Comparison of ENCODE assay signal across 35 cellular contexts in the genomic region with DNA sequence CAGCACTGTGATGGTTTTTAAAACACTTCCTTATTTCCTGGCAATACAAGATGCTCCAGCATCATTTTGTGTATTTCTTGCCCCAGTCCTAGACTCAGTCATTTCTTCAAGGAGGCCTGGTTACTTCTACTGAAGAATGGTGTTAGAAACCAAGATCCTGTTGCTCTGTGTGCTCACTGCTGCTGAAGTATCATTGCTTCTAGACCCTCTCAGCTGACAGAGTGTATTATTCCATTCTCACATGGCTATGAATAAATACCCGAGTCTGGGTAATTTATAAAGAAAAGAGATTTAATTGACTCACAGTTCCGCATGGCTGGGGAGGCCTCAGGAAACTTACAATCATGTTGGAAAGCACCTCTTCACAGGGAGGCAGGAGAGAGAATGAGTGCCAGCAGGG. TPM values are rescaled to one million over a fixed set of nuclear protein-coding genes. Genes with fewer than 3 reads are reported as not detected.
"Had no signal": no experiment of that assay in that cellular context is flagged by ENCODE, and none has a peak within 500 bp of the region (broad histone marks: within the 10 kb centered on the region; RNA-seq: fewer than 3 reads in every experiment).

No MANE protein-coding gene starts in this region.

- H3K27ac Mint-ChIP-seq: natural killer cell; nephron; neural progenitor cell; progenitor cell of endocrine pancreas; stimulated activated memory B cell treated with anti-CD40 and anti-IgM and Interleukin-4, amounts not matched to agents 10 μg/mL and 1 μg/mL and 100 μg/mL, for 72 hours; stimulated activated naive CD8-positive, alpha-beta T cell treated with anti-CD3 and anti-CD28 coated beads, Interleukin-15, amount 100 ng/mL, for 72 hours; type B pancreatic cell had no signal

- ATAC-seq: natural killer cell; psoas muscle; right cardiac atrium; sciatic nerve; stimulated activated memory B cell treated with anti-CD40 and anti-IgM and Interleukin-4, amounts not matched to agents 10 μg/mL and 1 μg/mL and 100 μg/mL, for 72 hours; upper lobe of right lung had no signal

- H3K79me2 ChIP-seq: parathyroid adenoma had no signal

- DNase-seq: natural killer cell; occipital lobe; ovary; posterior cingulate gyrus; psoas muscle; right cardiac atrium; spleen; stimulated activated CD4-positive, alpha-beta T cell treated with anti-CD3 and anti-CD28 coated beads, Interleukin-12 subunit alpha, Interleukin-12 subunit beta, amount 100 ng/mL, for 4 hours; stimulated activated CD4-positive, alpha-beta T cell treated with anti-CD3 and anti-CD28 coated beads, Interleukin-1b, Interleukin-23, amount 100 ng/mL, for 48 hours; stimulated activated CD4-positive, alpha-beta T cell treated with anti-CD3 and anti-CD28 coated beads, Interleukin-4, amount 100 ng/mL, for 1 hour; stimulated activated CD4-positive, alpha-beta T cell treated with anti-CD3 and anti-CD28 coated beads, Interleukin-4, amount 100 ng/mL, for 4 hours; stimulated activated CD8-positive, alpha-beta memory T cell treated with anti-CD3 and anti-CD28 coated beads, Interleukin-4, amount 100 ng/mL, for 48 hours; stimulated activated naive CD4-positive, alpha-beta T cell; stimulated activated naive CD8-positive, alpha-beta T cell treated with anti-CD3 and anti-CD28 coated beads, Interleukin-15, amount 100 ng/mL, for 72 hours; stimulated activated naive CD8-positive, alpha-beta T cell treated with anti-CD3 and anti-CD28 coated beads, Interleukin-15, Interleukin-2, amounts not matched to agents 100 U/mL and 50 U/mL, for 24 hours; substantia nigra; testis; tibial artery; transverse colon; upper lobe of right lung; uterus had no signal

- H3K27me3 ChIP-seq: neural progenitor cell, ovary, suprapubic skin, testis, tibial artery, transverse colon, upper lobe of right lung, uterus had no signal

- H3K4me3 Mint-ChIP-seq: natural killer cell; nephron; neural progenitor cell; stimulated activated memory B cell treated with anti-CD40 and anti-IgM and Interleukin-4, amounts not matched to agents 10 μg/mL and 1 μg/mL and 100 μg/mL, for 72 hours; stimulated activated naive CD8-positive, alpha-beta T cell treated with anti-CD3 and anti-CD28 coated beads, Interleukin-15, amount 100 ng/mL, for 72 hours; type B pancreatic cell had no signal

- H2AFZ ChIP-seq: neural progenitor cell, parathyroid adenoma had no signal

- H3K4me1 ChIP-seq: neural progenitor cell, parathyroid adenoma, psoas muscle, testis, uterus had no signal

- H3K4me3 ChIP-seq: neural progenitor cell, ovary, psoas muscle, skin epidermis, smooth muscle cell, spleen, suprapubic skin, testis, tibial artery, transverse colon, upper lobe of right lung, uterus had no signal

- H3K4me2 ChIP-seq: neural progenitor cell, smooth muscle cell had no signal

- H3K36me3 ChIP-seq: neural progenitor cell, ovary, spleen, suprapubic skin, tibial artery, transverse colon, upper lobe of right lung, uterus had no signal

- H3K36me3 Mint-ChIP-seq: natural killer cell; neural progenitor cell; stimulated activated memory B cell treated with anti-CD40 and anti-IgM and Interleukin-4, amounts not matched to agents 10 μg/mL and 1 μg/mL and 100 μg/mL, for 72 hours; type B pancreatic cell had no signal

- H3K9ac ChIP-seq: neural progenitor cell, parathyroid adenoma had no signal

- H3K9me3 ChIP-seq: ovary, psoas muscle, spleen, suprapubic skin, testis, tibial artery, transverse colon, upper lobe of right lung, uterus had no signal

- H3K9me3 Mint-ChIP-seq: natural killer cell, type B pancreatic cell had no signal

- H3K27ac ChIP-seq: neural progenitor cell, ovary, parathyroid adenoma, psoas muscle, skin epidermis, spleen, suprapubic skin, testis, tibial artery, transverse colon, upper lobe of right lung, uterus had no signal

- H3K4me1 Mint-ChIP-seq: natural killer cell, neural progenitor cell had no signal

RNA-seq across cellular contexts. Expression of gene SERPINA6, which starts 14.9 kb away (rescaled TPM):
- total RNA-seq: natural killer cell, occipital lobe, osteoblast, psoas muscle, right cardiac atrium, sciatic nerve, smooth muscle cell, spleen, testis, upper lobe of right lung, urinary bladder had no signal
- polyA plus RNA-seq: neural cell, psoas muscle, right cardiac atrium, smooth muscle cell, spleen had no signal

RNA-seq across cellular contexts. Expression of gene SERPINA2, which starts 28.5 kb away (rescaled TPM):
- total RNA-seq: natural killer cell, occipital lobe, osteoblast, ovary, progenitor cell of endocrine pancreas, psoas muscle, right cardiac atrium, sciatic nerve, smooth muscle cell, spleen, suprapubic skin, testis, transverse colon, upper lobe of right lung, urinary bladder, uterus had no signal
- polyA plus RNA-seq: neural cell, ovary, psoas muscle, right cardiac atrium, smooth muscle cell, spleen, urinary bladder had no signal

RNA-seq across cellular contexts. Expression of gene SERPINA10, which starts 45.0 kb away (rescaled TPM):
- total RNA-seq: natural killer cell, occipital lobe, osteoblast, psoas muscle, renal cortical epithelial cell, right cardiac atrium, sciatic nerve, smooth muscle cell, spleen, testis, upper lobe of right lung, urinary bladder, uterus had no signal
- polyA plus RNA-seq: neural cell, ovary, psoas muscle, right cardiac atrium, smooth muscle cell, spleen had no signal

RNA-seq across cellular contexts. Expression of gene SERPINA1, which starts 50.4 kb away (rescaled TPM):
- polyA plus RNA-seq: neural cell had no signal
